29 cellular contexts compared by ENCODE assay signal in the genomic region with DNA sequence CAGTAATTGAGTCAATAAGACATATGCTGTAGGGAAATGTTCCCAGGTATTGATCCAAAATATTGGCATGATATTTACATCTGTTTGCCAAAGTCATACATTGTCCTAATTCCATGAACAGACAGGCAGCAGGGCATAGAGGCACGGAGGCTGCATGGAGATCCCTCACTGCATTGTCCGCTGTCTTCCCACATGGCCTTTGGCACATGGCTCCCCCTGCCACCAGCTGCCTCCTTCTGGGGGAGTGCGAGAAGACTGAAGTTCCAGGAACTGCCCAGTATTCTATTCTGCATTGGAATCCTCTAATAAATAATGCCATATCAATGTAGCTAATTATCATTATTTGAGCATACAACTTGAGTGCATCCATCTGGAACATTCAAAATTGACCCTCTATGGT.
"Had no signal": no experiment of that assay in that cellular context is flagged by ENCODE, and none has a peak within 500 bp of the region (broad histone marks: within the 10 kb centered on the region; RNA-seq: fewer than 3 reads in every experiment).

No MANE protein-coding gene starts in this region.

- H3K27ac ChIP-seq: ascending aorta, cardiac muscle cell, VCaP had no signal

- H3K4me1 ChIP-seq: ascending aorta had no signal

- ATAC-seq: activated CD4-positive, alpha-beta T cell treated with anti-CD3 and anti-CD28 coated beads for 36 hours; activated CD4-positive, CD25-positive, alpha-beta regulatory T cell treated with anti-CD3 and anti-CD28 coated beads, Interleukin-2, amount 50 U/mL, for 24 hours; activated CD8-positive, alpha-beta memory T cell treated with anti-CD3 and anti-CD28 coated beads, Interleukin-2, amount 10 ng/mL, durations not matched to agents 7 days and 5 days; activated CD8-positive, alpha-beta T cell treated with anti-CD3 and anti-CD28 coated beads, Interleukin-2, amount 10 ng/mL, durations not matched to agents 7 days and 5 days; activated naive CD8-positive, alpha-beta T cell treated with anti-CD3 and anti-CD28 coated beads, Interleukin-2, amount 50 U/mL, for 24 hours; WTC11 had no signal

- DNase-seq: activated CD4-positive, alpha-beta memory T cell treated with anti-CD3 and anti-CD28 coated beads, Interleukin-2, amount 10 ng/mL, durations not matched to agents 7 days and 5 days; activated CD4-positive, alpha-beta T cell treated with anti-CD3 and anti-CD28 coated beads for 1 hour; activated CD4-positive, alpha-beta T cell treated with anti-CD3 and anti-CD28 coated beads for 36 hours; activated CD4-positive, alpha-beta T cell treated with anti-CD3 and anti-CD28 coated beads for 48 hours; activated CD4-positive, alpha-beta T cell treated with anti-CD3 and anti-CD28 coated beads, Interleukin-2, amount 10 ng/mL, durations not matched to agents 7 days and 5 days; activated CD4-positive, alpha-beta T cell treated with anti-CD3 and anti-CD28 coated beads, Interleukin-2, amount 50 U/mL, for 48 hours; activated CD4-positive, CD25-positive, alpha-beta regulatory T cell; activated CD8-positive, alpha-beta memory T cell treated with anti-CD3 and anti-CD28 coated beads for 24 hours; activated CD8-positive, alpha-beta memory T cell treated with anti-CD3 and anti-CD28 coated beads, Interleukin-2, amount 10 ng/mL, durations not matched to agents 7 days and 5 days; activated CD8-positive, alpha-beta memory T cell treated with anti-CD3 and anti-CD28 coated beads, Interleukin-2, amount 50 U/mL, for 48 hours; activated CD8-positive, alpha-beta T cell treated with anti-CD3 and anti-CD28 coated beads, Interleukin-2, amount 10 ng/mL, durations not matched to agents 7 days and 5 days; activated effector memory CD4-positive, alpha-beta T cell treated with Interleukin-2 at 50 U/mL for 16 hours; activated gamma-delta T cell; activated naive CD4-positive, alpha-beta T cell treated with anti-CD3 and anti-CD28 coated beads, Interleukin-2, amount 10 ng/mL, durations not matched to agents 7 days and 5 days; activated naive CD4-positive, alpha-beta T cell treated with Interleukin-2 at 50 U/mL for 16 hours; activated naive CD8-positive, alpha-beta T cell treated with anti-CD3 and anti-CD28 coated beads, Interleukin-2, amount 10 ng/mL, durations not matched to agents 7 days and 5 days; activated naive CD8-positive, alpha-beta T cell treated with anti-CD3 and anti-CD28 coated beads, Interleukin-2, amount 50 U/mL, for 24 hours; activated T-cell treated with anti-CD3 and anti-CD28 coated beads, Interleukin-2, amount 50 U/mL, for 24 hours; activated T-cell treated with anti-CD3 and anti-CD28 coated beads, Interleukin-2, amount 50 U/mL, for 48 hours; cerebellar nuclear complex; T-helper 2 cell; T-helper 9 cell had no signal

- FAIRE-seq: bronchial epithelial cell, TTC549 had no signal

- H3K36me3 ChIP-seq: ascending aorta, cardiac muscle cell had no signal

- H3K4me3 ChIP-seq: ascending aorta, cardiac muscle cell had no signal

- H3K9me3 ChIP-seq: ascending aorta had no signal

- H3K27me3 ChIP-seq: ascending aorta, cardiac muscle cell had no signal
